8 cellular contexts compared by ENCODE assay signal in the genomic region with DNA sequence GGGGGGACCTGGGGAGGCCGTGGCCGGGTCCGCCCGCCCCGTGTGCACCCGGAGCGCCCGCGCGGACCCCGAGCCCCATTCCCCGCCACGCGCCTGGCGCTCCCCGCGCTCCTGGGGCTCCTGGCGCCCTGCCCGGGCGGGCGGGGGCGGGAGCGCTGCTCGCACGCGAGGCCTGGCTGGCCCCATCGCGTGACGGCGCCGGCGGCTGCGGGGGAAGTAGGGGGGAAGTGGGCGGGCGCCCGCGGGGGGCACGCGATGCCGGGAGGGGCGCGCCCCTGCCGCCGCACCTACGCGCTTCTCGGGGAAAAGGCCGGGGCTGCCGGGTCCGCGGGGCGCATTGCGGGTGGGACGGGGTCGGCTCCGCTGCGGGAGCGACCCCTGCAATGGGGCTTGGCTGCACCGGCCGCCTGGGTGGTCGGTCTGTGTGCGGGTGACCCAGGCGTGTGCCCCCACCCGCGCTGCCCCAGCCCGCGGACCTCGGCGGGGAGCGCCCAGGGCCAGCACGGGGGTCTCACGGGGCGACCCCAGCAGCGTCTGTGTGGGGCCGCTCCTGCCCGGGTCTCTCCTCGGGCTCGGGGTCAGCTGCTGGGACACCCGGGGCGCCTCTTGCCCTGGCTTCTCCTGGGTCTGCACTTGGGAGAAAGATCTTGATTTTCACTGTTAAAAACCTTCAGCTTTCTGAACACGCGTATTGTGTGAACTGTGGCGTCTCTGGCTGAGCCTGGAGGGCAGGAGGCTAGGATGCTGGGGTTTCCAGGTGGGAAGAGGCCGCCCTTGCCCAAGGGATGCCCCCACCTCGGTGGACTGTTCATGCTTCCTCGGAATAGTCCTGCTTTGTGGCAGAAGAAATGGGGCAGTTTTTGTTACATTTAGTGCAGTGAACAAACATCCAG. TPM values are rescaled to one million over a fixed set of nuclear protein-coding genes. Genes with fewer than 3 reads are reported as not detected.
DNase-seq lines count a peak whose midpoint lies in the region; ATAC-seq and TF ChIP-seq lines count a peak whose summit lies in the region.

No MANE protein-coding gene starts in this region.

- H3K4me3 ChIP-seq in GM06990 (replicated peaks; ENCODE audit: low read depth, low read length) (peak overlapping the region; percentile 55), OCI-LY1 (ENCODE audit: low read depth, low read length, poor library complexity, severe bottlenecking) (peak overlapping the region; percentile 49)

- no peak for TF ChIP-seq CTCF in GM06990 (IDR thresholded peaks at IDR 0.05; ENCODE audit: insufficient read depth, low read length, poor library complexity, severe bottlenecking)
- no peak for TF ChIP-seq CTCF in OCI-LY1 (IDR thresholded peaks at IDR 0.05; ENCODE audit: low read length)

- no peaks in the 10 kb centered on the region for H4K20me1 ChIP-seq in OCI-LY1 (ENCODE audit: insufficient read depth, low read length)

- DNase-seq in GM06990 (ENCODE audit: extremely low read depth, insufficient read length) (peak; percentile 89), left cardiac atrium (peak; percentile 55), GF-D8 (lab: John Stamatoyannopoulos, UW) (no peak)
- peak; percentile 75 for DNase-seq in activated gamma-delta T cell treated with anti-CD3 and anti-CD28 coated beads, Interleukin-2, amount 50 U/mL, for 16 hours (ENCODE audit: low read depth)
- peak; percentile 66 to 68 for DNase-seq in stimulated activated CD4-positive, alpha-beta T cell treated with anti-CD3 and anti-CD28 coated beads, Interleukin-12 subunit alpha, Interleukin-12 subunit beta, amount 100 ng/mL, for 24 hours (ENCODE audit: low read depth in 2 of 2)

- H3K79me2 ChIP-seq in OCI-LY1 (ENCODE audit: insufficient read depth, low read length): no peaks in the 10 kb centered on the region

- H3K4me2 ChIP-seq in OCI-LY1 (ENCODE audit: low read length): peak overlapping the region; percentile 67

- H3K27me3 ChIP-seq in GM06990 (replicated peaks; ENCODE audit: control insufficient read depth, insufficient read depth, low read length) (no peaks in the 10 kb centered on the region), OCI-LY1 (ENCODE audit: insufficient read depth, low read length) (no peaks in the 10 kb centered on the region)

- no peak overlapping the region for H2AFZ ChIP-seq in OCI-LY1 (ENCODE audit: low read length)

- intact Hi-C loops in left cardiac atrium (cut with DNase I): no loop called here

- peak overlapping the region; percentile 67 for H3K9ac ChIP-seq in OCI-LY1 (ENCODE audit: low read length)

- H3K27ac ChIP-seq in OCI-LY1 (ENCODE audit: low read depth, low read length, poor library complexity, severe bottlenecking): peak overlapping the region; percentile 84

- ATAC-seq in HG02763 (IDR thresholded peaks at IDR 0.05; ENCODE audit: unreplicated experiment) (peak; percentile 41), left cardiac atrium (peak; percentile 39 to 40), HG03196 (IDR thresholded peaks at IDR 0.05; ENCODE audit: unreplicated experiment) (no peak)

- H3K36me3 ChIP-seq in GM06990 (ENCODE audit: control insufficient read depth, insufficient read depth, low read length): peaks cover 22% of the 10 kb centered on the region
- H3K36me3 ChIP-seq in OCI-LY1 (ENCODE audit: insufficient read depth, low read length): no peaks in the 10 kb centered on the region

- H3K4me1 ChIP-seq in OCI-LY1 (ENCODE audit: insufficient read depth, low read length, severe bottlenecking): peaks cover 96% of the 10 kb centered on the region

- no peaks in the 10 kb centered on the region for H3K9me2 ChIP-seq in OCI-LY1 (ENCODE audit: low read depth, low read length)

- no peaks in the 10 kb centered on the region for H3K9me3 ChIP-seq in OCI-LY1 (ENCODE audit: low read length)

- H3F3A ChIP-seq in OCI-LY1 (ENCODE audit: insufficient read depth, low read length): no peaks in the 10 kb centered on the region

RNA-seq across cellular contexts. Expression of gene AHRR, which starts 52.4 kb away (rescaled TPM):
- 1 to 10 TPM; 1.9 to 3.8 TPM for total RNA-seq in left cardiac atrium
